ENCODE assay signal across 18 cellular contexts in the genomic region with DNA sequence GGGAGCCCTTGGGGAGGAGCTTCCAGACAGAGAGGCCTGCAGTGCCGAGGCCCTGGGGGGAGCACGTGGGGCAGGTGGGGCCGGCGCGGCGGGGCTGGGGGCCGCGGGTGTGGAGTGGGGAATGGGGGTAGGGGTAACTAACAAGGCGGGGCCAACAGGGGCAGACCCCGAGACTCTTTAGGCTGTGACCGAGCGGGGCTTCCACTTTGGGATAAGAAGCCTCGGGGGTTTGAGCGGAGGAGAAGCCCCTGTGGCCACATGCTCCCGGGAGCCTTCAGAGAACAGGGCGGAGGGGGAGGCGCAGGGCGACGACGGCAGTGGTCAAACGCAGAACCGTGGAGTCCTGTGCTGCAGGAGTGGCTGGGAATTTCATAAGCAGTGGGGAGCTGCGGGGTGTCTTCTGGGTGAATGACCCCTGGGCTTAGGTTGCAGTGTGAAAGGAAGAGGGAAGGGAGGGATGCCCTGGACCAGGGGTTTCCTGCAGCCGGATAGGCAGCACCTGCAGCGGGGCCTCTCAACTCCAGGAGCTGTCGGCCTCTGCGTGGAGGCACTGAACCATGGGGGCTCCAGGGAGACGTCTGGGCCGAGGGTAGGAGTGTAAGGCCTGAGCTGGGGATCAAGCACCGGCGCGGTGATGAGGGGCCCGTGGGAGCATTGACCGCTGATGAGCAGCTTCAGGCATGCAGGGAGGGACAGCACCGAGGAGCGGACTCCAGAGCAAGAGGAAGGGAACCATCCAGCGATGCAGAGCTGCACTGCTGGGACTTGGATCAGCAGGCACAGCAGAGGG.
A peak's percentile ranks its signal among the peaks of the same experiment; 100 is the strongest.
DNase-seq lines count a peak whose midpoint lies in the region; ATAC-seq and TF ChIP-seq lines count a peak whose summit lies in the region.
"Had no signal": no experiment of that assay in that cellular context is flagged by ENCODE, and none has a peak within 500 bp of the region (broad histone marks: within the 10 kb centered on the region; RNA-seq: fewer than 3 reads in every experiment).

No MANE protein-coding gene starts in this region.

- no peak overlapping the region for H2BK15ac ChIP-seq in H9 (ENCODE audit: low read depth, low read length)

- H3T11ph ChIP-seq in H9 (ENCODE audit: low read length) = no peak overlapping the region

- H2BK120ac ChIP-seq in H9 (ENCODE audit: low read depth, low read length, poor library complexity, severe bottlenecking) = no peak overlapping the region

- intact Hi-C loops in posterior vena cava (cut with DNase I) = no loop called here

- no peaks in the 10 kb centered on the region for H3K79me2 ChIP-seq in H9 (ENCODE audit: insufficient read depth, low read length)

- peak overlapping the region in 1 of 3 experiments; percentile 13; a peak in 1 of 7 replicates for H3K27ac Mint-ChIP-seq in H9
- H3K27ac Mint-ChIP-seq: CD14-positive monocyte had no signal

- H3K27me3 ChIP-seq in BLaER1 treated with 17β-estradiol and CSF1 and Interleukin-3, amounts not matched to agents 10 nM and 100 nM = peaks cover 0 to 7% (median 0%) of the 10 kb centered on the region in 11 experiments; a peak in 3 of 22 replicates
- H3K27me3 ChIP-seq in H9 (ENCODE audit: insufficient read depth, low read length) (no peaks in the 10 kb centered on the region), BE2C (no peaks in the 10 kb centered on the region), right atrium auricular region (no peaks in the 10 kb centered on the region)

- no peak overlapping the region for H2AK5ac ChIP-seq in H9 (ENCODE audit: insufficient read length, low read length)

- H3K23ac ChIP-seq in H9 (ENCODE audit: insufficient read length, low read depth, low read length) = no peak overlapping the region

- no peak overlapping the region for H2BK20ac ChIP-seq in H9 (ENCODE audit: low read depth, low read length, poor library complexity, severe bottlenecking)

- H3K23me2 ChIP-seq in H9 (ENCODE audit: insufficient read length, low read depth, low read length, poor library complexity, severe bottlenecking) = no peaks in the 10 kb centered on the region

- H3K79me1 ChIP-seq in H9 (ENCODE audit: insufficient read depth, low read depth, low read length, poor library complexity, severe bottlenecking) = no peaks in the 10 kb centered on the region

- H2BK12ac ChIP-seq in H9 (ENCODE audit: insufficient read length, low read depth, low read length) = no peak overlapping the region

- no peak overlapping the region for H3K14ac ChIP-seq in H9 (ENCODE audit: insufficient read depth, low read length)

- no peak for ATAC-seq in HG02852 (IDR thresholded peaks at IDR 0.05; ENCODE audit: unreplicated experiment)
- ATAC-seq in HG03469 (IDR thresholded peaks at IDR 0.05; ENCODE audit: unreplicated experiment) = no peak

- peaks cover 0 to 4% (median 0%) of the 10 kb centered on the region in 11 experiments; a peak in 2 of 22 replicates for H3K9me3 ChIP-seq in BLaER1 treated with 17β-estradiol and CSF1 and Interleukin-3, amounts not matched to agents 10 nM and 100 nM (replicated peaks in 1 of 11)
- H3K9me3 ChIP-seq in H9 (ENCODE audit: control insufficient read depth, low read depth, low read length) = no peaks in the 10 kb centered on the region
- no peaks in the 10 kb centered on the region for H3K9me3 ChIP-seq in BE2C
- H3K9me3 ChIP-seq in right atrium auricular region = no peaks in the 10 kb centered on the region
- H3K9me3 ChIP-seq: HAP-1 had no signal

- no peak overlapping the region for H2BK5ac ChIP-seq in H9 (ENCODE audit: insufficient read length, low read length)

- peaks cover 0 to 7% (median 0%) of the 10 kb centered on the region in 11 experiments; a peak in 1 of 22 replicates for H4K20me1 ChIP-seq in BLaER1 treated with 17β-estradiol and CSF1 and Interleukin-3, amounts not matched to agents 10 nM and 100 nM
- H4K20me1 ChIP-seq in H9 (ENCODE audit: control insufficient read depth, insufficient read depth, insufficient read length) = no peaks in the 10 kb centered on the region

- TF ChIP-seq CTCF in H9 (conservative IDR thresholded peaks at IDR 0.05) = no peak
- TF ChIP-seq CTCF in BE2C (IDR thresholded peaks at IDR 0.05; ENCODE audit: low read depth, low read length) = no peak
- TF ChIP-seq CTCF in right atrium auricular region (IDR thresholded peaks at IDR 0.05) = no peak

- no peak overlapping the region for H4K91ac ChIP-seq in H9 (ENCODE audit: insufficient read length, low read depth, low read length)

- H3K4ac ChIP-seq in H9 (ENCODE audit: low read depth, low read length) = no peak overlapping the region

- peak; percentile 30 for DNase-seq in H9
- DNase-seq in islet precursor cell = peak; percentile 44
- DNase-seq in posterior vena cava (ENCODE audit: low spot score) = peak; percentile 78
- no peak for DNase-seq in BE2C
- DNase-seq in right atrium auricular region (ENCODE audit: low spot score) = no peak
- DNase-seq: DMS 273 treated with DMSO at 0.1 percent for 48 hours, Kasumi-1, MM.1S, NCI-H1092, NCI-H1436 treated with DMSO at 0.1 percent for 48 hours, NCI-H2081 treated with DMSO at 0.1 percent for 48 hours, NCI-H446 treated with DMSO at 0.1 percent for 48 hours, SHP77 had no signal

- H3K4me2 ChIP-seq in BLaER1 treated with 17β-estradiol and CSF1 and Interleukin-3, amounts not matched to agents 10 nM and 100 nM = peak overlapping the region; percentile 28 to 94 (median 69); a peak in 21 of 22 replicates
- no peak overlapping the region for H3K4me2 ChIP-seq in H9 (ENCODE audit: insufficient read depth, insufficient read length, low read length)

- H4K5ac ChIP-seq in H9 (ENCODE audit: insufficient read length, low read depth, low read length) = no peak overlapping the region

- no peak overlapping the region for H3K18ac ChIP-seq in H9 (ENCODE audit: insufficient read length, low read depth, low read length)

- H3K4me1 Mint-ChIP-seq in H9 = peaks cover 3 to 16% of the 10 kb centered on the region in 2 experiments
- H3K4me1 Mint-ChIP-seq: CD14-positive monocyte had no signal

- no peak overlapping the region for H4K8ac ChIP-seq in H9 (replicated peaks; ENCODE audit: insufficient read length, low read depth, low read length)

- H3K27ac ChIP-seq in BLaER1 treated with 17β-estradiol and CSF1 and Interleukin-3, amounts not matched to agents 10 nM and 100 nM = no peak overlapping the region
- H3K27ac ChIP-seq in H9 (ENCODE audit: insufficient read length, low read depth, low read length) (no peak overlapping the region), right atrium auricular region (no peak overlapping the region)

- H3K36me3 ChIP-seq in BLaER1 treated with 17β-estradiol and CSF1 and Interleukin-3, amounts not matched to agents 10 nM and 100 nM = no peaks in the 10 kb centered on the region
- no peaks in the 10 kb centered on the region for H3K36me3 ChIP-seq in BE2C
- H3K36me3 ChIP-seq in right atrium auricular region = no peaks in the 10 kb centered on the region
- H3K36me3 ChIP-seq: HAP-1 had no signal

- no peak overlapping the region for H2AFZ ChIP-seq in H9 (ENCODE audit: low read length)

- H3K36me3 Mint-ChIP-seq in H9 (ENCODE audit: insufficient read depth in 1 of 3, low read depth in 3 of 3) = no peaks in the 10 kb centered on the region; a peak in 3 of 7 replicates
- H3K36me3 Mint-ChIP-seq: CD14-positive monocyte had no signal

- peak overlapping the region in 1 of 11 experiments; percentile 19; a peak in 1 of 22 replicates for H3K9ac ChIP-seq in BLaER1 treated with 17β-estradiol and CSF1 and Interleukin-3, amounts not matched to agents 10 nM and 100 nM
- H3K9ac ChIP-seq in H9 (ENCODE audit: extremely low read depth, insufficient read length, low read length) = no peak overlapping the region

- no peak overlapping the region for H3K4me3 Mint-ChIP-seq in H9
- H3K4me3 Mint-ChIP-seq: CD14-positive monocyte had no signal

- no CpG with 5 or more reads among the region's 37 CpGs for WGBS in H9 (ENCODE audit: extremely low coverage, insufficient read length, low lambda C conversion rate)

- no peaks in the 10 kb centered on the region; the same call in none of the 2 replicates for H3K27me3 Mint-ChIP-seq in H9 (ENCODE audit: low read depth)

- H3K56ac ChIP-seq in H9 (ENCODE audit: insufficient read length, low read depth, low read length) = no peak overlapping the region

- no peak overlapping the region; a peak in 1 of 20 replicates for H3K4me3 ChIP-seq in BLaER1 treated with 17β-estradiol and CSF1 and Interleukin-3, amounts not matched to agents 10 nM and 100 nM
- no peak overlapping the region for H3K4me3 ChIP-seq in BE2C (ENCODE audit: low read depth, low read length)
- no peak overlapping the region for H3K4me3 ChIP-seq in right atrium auricular region
- H3K4me3 ChIP-seq: HAP-1 had no signal

- H3K4me1 ChIP-seq in BLaER1 treated with 17β-estradiol and CSF1 and Interleukin-3, amounts not matched to agents 10 nM and 100 nM = peaks cover 0 to 69% (median 52%) of the 10 kb centered on the region in 10 experiments; a peak in 16 of 20 replicates
- H3K4me1 ChIP-seq in H9 (ENCODE audit: insufficient read depth, low read length) (no peaks in the 10 kb centered on the region), BE2C (peaks cover 34% of the 10 kb centered on the region), right atrium auricular region (no peaks in the 10 kb centered on the region)
- H3K4me1 ChIP-seq: HAP-1 had no signal

- peaks cover 4 to 5% of the 10 kb centered on the region in 2 experiments; a peak in 3 of 5 replicates for H3K9me3 Mint-ChIP-seq in H9
- H3K9me3 Mint-ChIP-seq: CD14-positive monocyte had no signal

Comparison
In these comparisons a context has a peak if more than half of its experiments do, and no peak if none do; other contexts are left out.
1. DNase-seq: peak in H9 (single experiment), islet precursor cell (single experiment) and posterior vena cava (single experiment); none in BE2C (single experiment) and right atrium auricular region (single experiment).